In the genomic region with DNA sequence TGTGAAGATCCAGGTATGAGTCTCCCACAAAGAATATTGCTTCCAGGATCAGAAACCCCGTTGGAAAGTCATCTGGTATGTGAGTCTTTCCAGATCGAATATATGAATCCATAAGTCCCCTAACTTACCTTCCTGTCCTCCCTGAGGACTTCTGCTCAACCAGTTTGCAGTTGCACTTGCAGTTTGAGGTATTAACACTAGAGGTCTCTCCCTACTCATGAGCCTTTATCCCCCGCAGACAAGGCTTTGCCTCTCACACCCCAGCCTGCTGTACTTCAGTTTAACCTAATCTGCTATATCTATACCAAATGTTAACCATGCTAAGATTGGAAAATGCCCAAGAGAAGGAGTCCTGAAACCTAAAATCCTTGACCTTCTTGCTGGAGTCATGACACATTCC, we compare ENCODE assay signal across 1 cellular context.
TF ChIP-seq lines count a peak whose summit lies in the region.

No MANE protein-coding gene starts in this region.

TF ChIP-seq in SK-N-SH treated with all-trans-retinoic acid at 6 μM for 48 hours, 23 proteins besides CTCF, POLR2A, EP300 and RAD21 (continued from another document):
- TF ChIP-seq, protein P1, sequence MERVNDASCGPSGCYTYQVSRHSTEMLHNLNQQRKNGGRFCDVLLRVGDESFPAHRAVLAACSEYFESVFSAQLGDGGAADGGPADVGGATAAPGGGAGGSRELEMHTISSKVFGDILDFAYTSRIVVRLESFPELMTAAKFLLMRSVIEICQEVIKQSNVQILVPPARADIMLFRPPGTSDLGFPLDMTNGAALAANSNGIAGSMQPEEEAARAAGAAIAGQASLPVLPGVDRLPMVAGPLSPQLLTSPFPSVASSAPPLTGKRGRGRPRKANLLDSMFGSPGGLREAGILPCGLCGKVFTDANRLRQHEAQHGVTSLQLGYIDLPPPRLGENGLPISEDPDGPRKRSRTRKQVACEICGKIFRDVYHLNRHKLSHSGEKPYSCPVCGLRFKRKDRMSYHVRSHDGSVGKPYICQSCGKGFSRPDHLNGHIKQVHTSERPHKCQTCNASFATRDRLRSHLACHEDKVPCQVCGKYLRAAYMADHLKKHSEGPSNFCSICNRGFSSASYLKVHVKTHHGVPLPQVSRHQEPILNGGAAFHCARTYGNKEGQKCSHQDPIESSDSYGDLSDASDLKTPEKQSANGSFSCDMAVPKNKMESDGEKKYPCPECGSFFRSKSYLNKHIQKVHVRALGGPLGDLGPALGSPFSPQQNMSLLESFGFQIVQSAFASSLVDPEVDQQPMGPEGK (CRISPR knock-in tag; IDR thresholded peaks at IDR 0.05; ENCODE audit: borderline replicate concordance), result no peak
